In the genomic region with DNA sequence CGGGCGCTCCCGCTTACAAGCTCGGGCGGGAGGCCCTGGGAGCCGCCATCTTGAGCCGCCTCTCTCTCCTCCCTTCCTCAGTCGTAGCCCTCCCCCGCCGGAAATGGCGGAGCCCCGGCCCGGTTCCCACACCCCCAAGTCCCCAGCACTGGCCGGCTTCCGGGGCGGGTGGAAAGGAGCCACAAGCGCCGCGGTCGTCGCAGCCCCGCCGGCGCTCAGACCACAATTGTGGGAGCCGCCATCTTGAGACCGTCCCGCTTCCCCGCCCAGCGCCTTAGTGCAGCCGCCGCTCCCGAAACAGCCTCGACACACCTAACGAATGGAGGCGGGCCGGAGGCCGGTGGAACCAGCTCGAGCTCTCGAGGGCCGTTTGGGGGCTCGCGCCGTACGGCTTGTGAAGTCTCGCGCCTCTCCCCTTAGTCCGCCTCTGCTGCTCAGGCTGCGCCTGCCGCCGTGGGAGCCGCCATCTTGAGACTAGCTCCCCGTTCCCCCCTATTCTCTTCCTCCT, we compare ENCODE assay signal across 8 cellular contexts. TPM values are rescaled to one million over a fixed set of nuclear protein-coding genes. Genes with fewer than 3 reads are reported as not detected.
DNase-seq lines count a peak whose midpoint lies in the region; ATAC-seq and TF ChIP-seq lines count a peak whose summit lies in the region.

No MANE protein-coding gene starts in this region.

- peaks cover 1% of the 10 kb centered on the region for H3K36me3 Mint-ChIP-seq in progenitor cell of endocrine pancreas (ENCODE audit: insufficient read depth)

- H3K27me3 Mint-ChIP-seq in progenitor cell of endocrine pancreas = no peaks in the 10 kb centered on the region

- ATAC-seq in heart right ventricle = peak; percentile 71 to 87 (median 82)
- peak; percentile 74 for ATAC-seq in upper lobe of right lung

- H3K27me3 ChIP-seq in heart right ventricle (peaks cover 0 to 24% (median 0%) of the 10 kb centered on the region in 7 donors), upper lobe of right lung (no peaks in the 10 kb centered on the region)

- POLR2A ChIA-PET in HEK293T (lab: Yijun Ruan, JAX) = interaction anchor here (0.5 to 3.3 kb wide), 19 partner anchors 9 to 126 kb away, joined by 3 to 15 read pairs (median 4); a partner anchor contains a TSS

- peak overlapping the region; percentile 100 for H3K27ac Mint-ChIP-seq in progenitor cell of endocrine pancreas

- peak; percentile 88 for DNase-seq in GM03348 (ENCODE audit: low spot score)
- peak; percentile 79 for DNase-seq in HEK293T (ENCODE audit: extremely low spot score)
- DNase-seq in NCI-H1048 (lab: John Stamatoyannopoulos, UW) = peak; percentile 15
- peak; percentile 82 for DNase-seq in SW480 (ENCODE audit: low spot score)
- peak; percentile 88 to 89 for DNase-seq in heart right ventricle
- DNase-seq in progenitor cell of endocrine pancreas (ENCODE audit: low spot score, unreplicated experiment) = peak; percentile 81
- DNase-seq in upper lobe of right lung = peak; percentile 94

- H3K9me3 ChIP-seq in heart right ventricle = no peaks in the 10 kb centered on the region
- no peaks in the 10 kb centered on the region for H3K9me3 ChIP-seq in upper lobe of right lung

- 1 to 5% (median 1%) methylated on average over 19 to 52 of the region's 52 CpGs for WGBS in adipose tissue, 3 donors
- 1% methylated on average over 50 of the region's 52 CpGs for WGBS in heart right ventricle, 2 donors

- CTCF ChIA-PET in HEK293T (lab: Yijun Ruan, JAX) = interaction anchor here (1.6 to 6.2 kb wide), 2 partner anchors 24 to 42 kb away, joined by 4 to 36 read pairs; no protein-coding TSS in a partner anchor

- H3K4me1 Mint-ChIP-seq in progenitor cell of endocrine pancreas (ENCODE audit: low read depth) = peaks cover 38% of the 10 kb centered on the region

- no peaks in the 10 kb centered on the region for H3K9me3 Mint-ChIP-seq in progenitor cell of endocrine pancreas (ENCODE audit: low read depth)

- H3K4me3 ChIP-seq in heart right ventricle (peak overlapping the region; percentile 47 to 92 (median 83)), upper lobe of right lung (peak overlapping the region; percentile 68)

- H3K36me3 ChIP-seq in heart right ventricle (no peaks in the 10 kb centered on the region), upper lobe of right lung (no peaks in the 10 kb centered on the region)

- H3K27ac ChIP-seq in adipose tissue (ENCODE audit: low read depth, low read length) (peak overlapping the region; percentile 86), heart right ventricle (peak overlapping the region; percentile 93 to 100 (median 100)), upper lobe of right lung (peak overlapping the region; percentile 98)

- intact Hi-C loops in heart right ventricle (cut with DNase I) (no loop called here), upper lobe of right lung (cut with DNase I) (no loop called here)

- H3K4me1 ChIP-seq in heart right ventricle (peaks cover 8 to 61% (median 51%) of the 10 kb centered on the region in 9 donors), upper lobe of right lung (peaks cover 40% of the 10 kb centered on the region)

- H3K4me3 Mint-ChIP-seq in progenitor cell of endocrine pancreas (ENCODE audit: low read depth) = peak overlapping the region; percentile 100

- TF ChIP-seq CTCF in heart right ventricle (IDR thresholded peaks at IDR 0.05) (no peak), progenitor cell of endocrine pancreas (IDR thresholded peaks at IDR 0.05; ENCODE audit: unreplicated experiment) (no peak), upper lobe of right lung (IDR thresholded peaks at IDR 0.05) (no peak)

TF ChIP-seq in HEK293T, 16 proteins besides CTCF, POLR2A, EP300 and RAD21:
- TF ChIP-seq BHLHE40 (IDR thresholded peaks at IDR 0.05; ENCODE audit: borderline replicate concordance) = no peak
- peak; percentile 52; the same call in 1 of the 2 replicates for TF ChIP-seq ELF4 (IDR thresholded peaks at IDR 0.05)

RNA-seq across cellular contexts. Expression of a gene that starts 0.4 kb away (rescaled TPM):
- polyA plus RNA-seq in adipose tissue (10 to 100 TPM in 2 of 3 donors, 1 to 10 TPM in 1; 9.5 to 20.2 (median 13.7) TPM), heart right ventricle (10 to 100 TPM; 12.3 to 13.9 TPM)
- total RNA-seq in heart right ventricle (10 to 100 TPM; 26.5 to 41.6 (median 31.7) TPM), progenitor cell of endocrine pancreas (105 and 121 TPM in 2 replicates), upper lobe of right lung (47.5 TPM)

RNA-seq across cellular contexts. Expression of a gene that starts 1.4 kb away (rescaled TPM):
- 10 to 100 TPM in 1 of 3 donors, 1 to 10 TPM in 2; 3.3 to 14.3 (median 5.8) TPM for polyA plus RNA-seq in adipose tissue
- total RNA-seq in heart right ventricle = 10 to 100 TPM in 3 of 10 donors, 1 to 10 TPM in 7; 4.8 to 13.2 (median 8.0) TPM
- polyA plus RNA-seq in heart right ventricle = 1 to 10 TPM; 3.4 to 7.2 TPM
- total RNA-seq in progenitor cell of endocrine pancreas = 10.2 and 11.7 TPM in 2 replicates
- 9.0 TPM for total RNA-seq in upper lobe of right lung

RNA-seq across cellular contexts. Expression of a gene that starts 26.7 kb away (rescaled TPM):
- polyA plus RNA-seq in adipose tissue = 10 to 100 TPM in 2 of 3 donors, 1 to 10 TPM in 1; 2.9 to 19.3 (median 18.4) TPM
- 10 to 100 TPM in 4 of 10 donors, 1 to 10 TPM in 6; 7.0 to 17.0 (median 9.6) TPM for total RNA-seq in heart right ventricle
- 10 to 100 TPM in 1 of 2 donors, 1 to 10 TPM in 1; 6.0 to 16.6 TPM for polyA plus RNA-seq in heart right ventricle
- 2.5 and 3.3 TPM in 2 replicates for total RNA-seq in progenitor cell of endocrine pancreas
- total RNA-seq in upper lobe of right lung = 46.4 TPM

RNA-seq across cellular contexts. Expression of a gene that starts 36.3 kb away (rescaled TPM):
- polyA plus RNA-seq in adipose tissue (100 to 1,000 TPM in 1 of 3 donors, 10 to 100 TPM in 2; 68.6 to 169 (median 98.6) TPM), heart right ventricle (100 to 1,000 TPM; 151 to 228 TPM)
- total RNA-seq in heart right ventricle (10 to 100 TPM; 46.9 to 88.9 (median 54.5) TPM), progenitor cell of endocrine pancreas (85.3 and 86.3 TPM in 2 replicates), upper lobe of right lung (84.6 TPM)

RNA-seq across cellular contexts. Expression of a gene that starts 45.1 kb away (rescaled TPM):
- polyA plus RNA-seq in adipose tissue (100 to 1,000 TPM in 1 of 3 donors, 10 to 100 TPM in 1, 1 to 10 TPM in 1; 9.9 to 106 (median 43.6) TPM), heart right ventricle (10 to 100 TPM; 19.1 to 65.5 TPM)
- total RNA-seq in heart right ventricle (10 to 100 TPM in 4 of 10 donors, 1 to 10 TPM in 6; 5.5 to 25.3 (median 8.2) TPM), progenitor cell of endocrine pancreas (16.4 and 16.7 TPM in 2 replicates), upper lobe of right lung (69.8 TPM)

Comparison
In these comparisons a context has a peak if more than half of its experiments do, and no peak if none do; other contexts are left out.
1. Peak in every context shown above with its lines: DNase-seq, ATAC-seq, H3K4me3 ChIP-seq and H3K27ac ChIP-seq.
2. DNase-seq: peak in every context shown above with its lines; median percentile 94 in upper lobe of right lung; 88 in heart right ventricle; 88 in GM03348; 82 in SW480; 81 in progenitor cell of endocrine pancreas; 79 in HEK293T; 15 in NCI-H1048.